ENCODE assay signal across 8 cellular contexts in genomic region chr6:137218917-137219663, GRCh38. TPM values are rescaled to one million over a fixed set of nuclear protein-coding genes. Genes with fewer than 3 reads are reported as not detected.
DNase-seq lines count a peak whose midpoint lies in the region; ATAC-seq lines count a peak whose summit lies in the region.

Gene IFNGR1 (minus strand): TSS chr6:137219385. CDS start chr6:137219327, 58 bp downstream.

- peak; percentile 92 for ATAC-seq in HG03439 (IDR thresholded peaks at IDR 0.05; ENCODE audit: unreplicated experiment)

- DNase-seq in Ammon's horn (ENCODE audit: low spot score): peak; percentile 98
- DNase-seq in GM19238 (ENCODE audit: insufficient read length, low spot score): peak; percentile 77
- peak; percentile 82 to 91 for DNase-seq in NCI-H524 (lab: John Stamatoyannopoulos, UW)
- DNase-seq in activated CD4-positive, alpha-beta T cell treated with anti-CD3 and anti-CD28 coated beads for 24 hours (ENCODE audit: low read depth in 2 of 2): peak; percentile 96 to 97
- DNase-seq in cerebellum (ENCODE audit: low spot score): peak; percentile 94
- DNase-seq in islet precursor cell: peak; percentile 98
- peak; percentile 90 to 96 (median 94) for DNase-seq in stimulated activated CD4-positive, alpha-beta T cell treated with anti-CD3 and anti-CD28 coated beads, Interleukin-12 subunit alpha, Interleukin-12 subunit beta, amount 100 ng/mL, for 48 hours (ENCODE audit: low read depth in 2 of 3, low spot score in 1 of 3)

RNA-seq across cellular contexts. Expression of gene IFNGR1, which starts in this region (rescaled TPM):
- 41.1 TPM for total RNA-seq in cerebellum

Comparison
In these comparisons a context has a peak if more than half of its experiments do, and no peak if none do; other contexts are left out.
1. Peak in every context shown above with its lines: DNase-seq and ATAC-seq.